In the genomic region with DNA sequence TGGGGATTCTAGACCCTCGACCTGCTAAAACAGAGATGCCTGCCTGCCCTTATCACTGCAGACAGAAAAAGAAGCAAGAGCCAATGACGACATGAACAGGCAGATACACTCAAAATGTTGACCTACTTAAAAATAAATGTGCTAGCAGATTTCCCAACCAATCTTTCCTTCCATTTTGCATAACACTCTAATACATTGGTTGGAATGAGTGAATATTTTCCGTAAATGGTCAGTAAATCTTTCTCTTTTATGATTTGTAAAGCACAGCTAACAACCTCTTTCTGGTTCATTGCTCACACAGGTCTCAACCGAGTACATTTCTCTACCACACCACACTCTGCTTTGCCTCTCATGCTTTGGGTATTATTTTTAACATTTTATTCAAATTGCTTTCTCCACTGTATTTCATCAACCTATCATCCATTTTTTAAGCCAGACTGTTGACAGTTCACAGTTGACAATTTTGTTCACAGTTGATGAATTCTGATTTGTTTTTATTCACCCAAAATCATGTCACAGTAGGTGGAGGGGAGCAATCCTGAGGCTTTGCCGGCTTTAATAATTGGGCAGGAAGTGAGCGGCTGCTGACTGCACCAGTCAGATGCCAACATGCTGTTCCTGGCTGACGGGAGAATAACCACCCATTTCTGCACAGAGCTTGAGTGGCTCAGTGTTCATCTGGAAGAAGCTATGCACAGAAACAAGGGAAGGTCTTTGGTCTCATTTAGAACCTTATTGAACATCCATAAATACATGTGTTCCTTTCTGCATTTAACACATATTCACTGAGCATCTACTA, we compare ENCODE assay signal across 11 cellular contexts.
DNase-seq lines count a peak whose midpoint lies in the region; ATAC-seq, FAIRE-seq and TF ChIP-seq lines count a peak whose summit lies in the region.
"Had no signal": no experiment of that assay in that cellular context is flagged by ENCODE, and none has a peak within 500 bp of the region (broad histone marks: within the 10 kb centered on the region; RNA-seq: fewer than 3 reads in every experiment).

No MANE protein-coding gene starts in this region.

- no peaks in the 10 kb centered on the region for H3K36me3 ChIP-seq in muscle layer of duodenum (ENCODE audit: control insufficient read depth in 1 of 2, insufficient read depth in 2 of 2, low read length in 2 of 2)

- H3K9me3 ChIP-seq in muscle layer of duodenum (ENCODE audit: control insufficient read depth in 1 of 2, low read length in 2 of 2) = no peaks in the 10 kb centered on the region

- H3K27ac ChIP-seq in muscle layer of duodenum (ENCODE audit: low read length) = peak overlapping the region; percentile 6
- no peak overlapping the region for H3K27ac ChIP-seq in RWPE1

- DNase-seq in EH (ENCODE audit: low read depth) (peak; percentile 27), cerebellar cortex (ENCODE audit: low spot score) (peak; percentile 95), NCI-H1048 (lab: John Stamatoyannopoulos, UW) (no peak), activated gamma-delta T cell treated with Interleukin-2 at 50 U/mL for 16 hours (no peak), RWPE1 (ENCODE audit: low spot score) (no peak), frontal cortex (ENCODE audit: low spot score in 2 of 2) (no peak)
- DNase-seq: activated naive CD8-positive, alpha-beta T cell treated with anti-CD3 and anti-CD28 coated beads, Interleukin-2, amount 50 U/mL, for 24 hours; stimulated activated CD4-positive, alpha-beta T cell treated with anti-CD3 and anti-CD28 coated beads, Interleukin-15, amount 100 ng/mL, for 24 hours; T-helper 9 cell had no signal

- POLR2A ChIA-PET in RWPE1 (lab: Yijun Ruan, JAX; ENCODE audit: low non-redundant PET) = no interaction called here

- peak; percentile 58 for ATAC-seq in HG02759 (IDR thresholded peaks at IDR 0.05; ENCODE audit: unreplicated experiment)
- ATAC-seq: activated naive CD8-positive, alpha-beta T cell treated with anti-CD3 and anti-CD28 coated beads, Interleukin-2, amount 50 U/mL, for 24 hours had no signal

- H3K27me3 ChIP-seq in muscle layer of duodenum (ENCODE audit: low read depth, low read length) = no peaks in the 10 kb centered on the region

- TF ChIP-seq CTCF in RWPE1 (conservative IDR thresholded peaks at IDR 0.05; ENCODE audit: low read depth) = no peak

- H3K4me1 ChIP-seq in muscle layer of duodenum (ENCODE audit: control insufficient read depth in 1 of 2, insufficient read depth in 2 of 2, low read length in 2 of 2) = no peaks in the 10 kb centered on the region

- FAIRE-seq in frontal cortex (lab: Jason Lieb, UNC) = no peak

- CTCF ChIA-PET in RWPE1 (lab: Yijun Ruan, JAX) = no interaction called here

- H3K4me3 ChIP-seq in muscle layer of duodenum (ENCODE audit: low read depth in 1 of 2, low read length in 2 of 2) = no peak overlapping the region

Comparison
In these comparisons a context has a peak if more than half of its experiments do, and no peak if none do; other contexts are left out.
1. DNase-seq: peak in EH (single experiment) and cerebellar cortex (single experiment); none in NCI-H1048 (single experiment), activated gamma-delta T cell treated with Interleukin-2 at 50 U/mL for 16 hours (single experiment), RWPE1 (single experiment) and frontal cortex (0 of 2).